ENCODE assay signal across 34 cellular contexts in the genomic region with DNA sequence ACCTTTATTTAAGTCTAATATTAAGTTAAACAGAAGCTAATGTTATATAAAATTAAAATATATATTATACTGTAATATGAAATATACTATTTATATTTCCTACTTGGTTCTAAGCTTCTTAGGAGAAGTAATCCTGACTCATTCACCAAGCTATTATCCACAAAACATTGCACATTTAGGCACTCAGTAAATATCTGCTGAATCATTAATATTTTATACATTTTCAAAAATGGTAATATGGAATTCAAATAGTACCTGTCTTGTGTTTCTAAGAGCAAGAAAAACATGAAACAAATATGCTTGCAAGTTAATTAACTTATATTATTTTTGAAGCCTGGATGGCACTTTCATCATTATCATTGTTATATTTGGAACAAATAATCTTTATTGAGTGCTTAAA.
A peak's percentile ranks its signal among the peaks of the same experiment; 100 is the strongest.
DNase-seq lines count a peak whose midpoint lies in the region; ATAC-seq, FAIRE-seq and TF ChIP-seq lines count a peak whose summit lies in the region.
"Had no signal": no experiment of that assay in that cellular context is flagged by ENCODE, and none has a peak within 500 bp of the region (broad histone marks: within the 10 kb centered on the region; RNA-seq: fewer than 3 reads in every experiment).

No MANE protein-coding gene starts in this region.

- H2BK120ac ChIP-seq in IMR-90 (ENCODE audit: low read depth, low read length): no peak overlapping the region

- no peak for TF ChIP-seq CTCF in HepG2 (CRISPR knock-in tag; IDR thresholded peaks at IDR 0.05)
- no peak for TF ChIP-seq CTCF in right lobe of liver (IDR thresholded peaks at IDR 0.05)
- TF ChIP-seq CTCF in IMR-90 (conservative IDR thresholded peaks at IDR 0.05; ENCODE audit: low read depth, low read length): no peak
- no peak for TF ChIP-seq CTCF in K562 (IDR thresholded peaks at IDR 0.05 in 2 of 3, conservative IDR thresholded peaks at IDR 0.05 in 1 of 3; ENCODE audit: insufficient read depth in 2 of 3, low read depth in 1 of 3, low read length in 3 of 3)
- TF ChIP-seq CTCF in D721Med (IDR thresholded peaks at IDR 0.05; ENCODE audit: insufficient read depth, missing control alignments): no peak

- no peak overlapping the region for H2AFZ ChIP-seq in HepG2 (ENCODE audit: low read length)
- no peak overlapping the region for H2AFZ ChIP-seq in IMR-90 (replicated peaks; ENCODE audit: low read length, poor library complexity)
- no peak overlapping the region for H2AFZ ChIP-seq in K562 (ENCODE audit: low read depth, low read length)

- no peak overlapping the region for H3K4ac ChIP-seq in IMR-90 (ENCODE audit: low read depth, low read length)

- H3K9ac ChIP-seq in HepG2 (ENCODE audit: insufficient read depth, low read depth, low read length) (no peak overlapping the region), IMR-90 (ENCODE audit: low read depth, low read length) (no peak overlapping the region), K562 (ENCODE audit: insufficient read depth in 1 of 2, low read depth in 2 of 2, low read length in 2 of 2) (no peak overlapping the region)
- H3K9ac ChIP-seq: BLaER1; BLaER1 treated with 17β-estradiol and CSF1 and Interleukin-3, amounts not matched to agents 10 nM and 100 nM had no signal

- no peaks in the 10 kb centered on the region for H3K27me3 ChIP-seq in HepG2 (ENCODE audit: control insufficient read depth in 1 of 2, insufficient read depth in 2 of 2, low read length in 2 of 2)
- no peaks in the 10 kb centered on the region for H3K27me3 ChIP-seq in right lobe of liver
- H3K27me3 ChIP-seq in IMR-90 (ENCODE audit: control insufficient read depth, insufficient read depth, low read length): no peaks in the 10 kb centered on the region
- H3K27me3 ChIP-seq in K562 (ENCODE audit: control insufficient read depth in 2 of 2, insufficient read depth in 2 of 2, low read length in 2 of 2): no peaks in the 10 kb centered on the region
- H3K27me3 ChIP-seq in aorta (ENCODE audit: control insufficient read depth in 1 of 2, insufficient read depth in 2 of 2, low read length in 1 of 2): no peaks in the 10 kb centered on the region
- H3K27me3 ChIP-seq: BE2C; BLaER1; BLaER1 treated with 17β-estradiol and CSF1 and Interleukin-3, amounts not matched to agents 10 nM and 100 nM had no signal

- DNase-seq in HepG2 (ENCODE audit: low spot score) (no peak), right lobe of liver (no peak), IMR-90 (no peak), K562 (ENCODE audit: extremely low read depth in 1 of 4, low spot score in 3 of 4) (no peak), globus pallidus (ENCODE audit: low spot score) (no peak), D721Med (ENCODE audit: insufficient read length, low spot score) (no peak), aorta (no peak)
- DNase-seq: 8988T; ACHN; AML-193; BE2C; C1 segment of cervical spinal cord; Caco-2; Calu3; CD4-positive, alpha-beta memory T cell; CD4-positive, alpha-beta T cell; CD4-positive, CD25-positive, alpha-beta regulatory T cell; CD8-positive, alpha-beta memory T cell; CD8-positive, alpha-beta T cell; COR-L47; DMS 273 treated with DMSO at 0.1 percent for 48 hours; DMS153; DMS53; DMS79; DMS79 treated with DMSO at 0.1 percent for 48 hours; DND-41; EL had no signal

- TF ChIP-seq POLR2A in HepG2 (IDR thresholded peaks at IDR 0.05; ENCODE audit: insufficient read depth in 1 of 2, low read depth in 2 of 2, low read length in 2 of 2) (no peak), right lobe of liver (IDR thresholded peaks at IDR 0.05) (no peak), IMR-90 (IDR thresholded peaks at IDR 0.05; ENCODE audit: low read depth, low read length) (no peak), K562 (conservative IDR thresholded peaks at IDR 0.05) (no peak)

- H3K14ac ChIP-seq in IMR-90 (replicated peaks; ENCODE audit: low read depth, low read length): no peak overlapping the region

- H3K79me2 ChIP-seq in HepG2 (ENCODE audit: insufficient read depth, low read length) (no peaks in the 10 kb centered on the region), K562 (ENCODE audit: control insufficient read depth, insufficient read depth, low read length) (no peaks in the 10 kb centered on the region)

- no peak overlapping the region for H2BK20ac ChIP-seq in IMR-90 (ENCODE audit: low read depth, low read length)

- H3K4me3 ChIP-seq in HepG2 (replicated peaks in 1 of 3; ENCODE audit: insufficient read depth in 1 of 3, low read depth in 2 of 3, low read length in 3 of 3) (no peak overlapping the region), right lobe of liver (no peak overlapping the region), IMR-90 (ENCODE audit: insufficient read depth, low read depth, low read length) (no peak overlapping the region), K562 (no peak overlapping the region), aorta (ENCODE audit: low read length in 2 of 2) (no peak overlapping the region)
- H3K4me3 ChIP-seq: A549; BLaER1; BLaER1 treated with 17β-estradiol and CSF1 and Interleukin-3, amounts not matched to agents 10 nM and 100 nM had no signal

- no peak overlapping the region for H3K23ac ChIP-seq in IMR-90 (ENCODE audit: low read depth, low read length)

- H3K27ac ChIP-seq in HepG2 (ENCODE audit: extremely low read length, insufficient read depth, low read length) (no peak overlapping the region), right lobe of liver (no peak overlapping the region), IMR-90 (ENCODE audit: insufficient read depth, low read length) (no peak overlapping the region), K562 (ENCODE audit: extremely low read depth, low read depth, low read length) (no peak overlapping the region), aorta (ENCODE audit: low read depth in 1 of 2, low read length in 2 of 2) (no peak overlapping the region)
- H3K27ac ChIP-seq: 22Rv1; A549; BLaER1; BLaER1 treated with 17β-estradiol and CSF1 and Interleukin-3, amounts not matched to agents 10 nM and 100 nM; C4-2B had no signal

- POLR2A ChIA-PET in HepG2 (lab: Yijun Ruan, JAX) (no interaction called here), IMR-90 (lab: Charles Lee; ENCODE audit: unreplicated experiment) (no interaction called here), K562 (lab: Yijun Ruan, JAX) (no interaction called here)

- no peak overlapping the region for H2AK5ac ChIP-seq in IMR-90 (ENCODE audit: low read depth, low read length)

- no peak overlapping the region for H4K5ac ChIP-seq in IMR-90 (ENCODE audit: low read depth, low read length)

- FAIRE-seq in HepG2 (lab: Jason Lieb, UNC): no peak
- FAIRE-seq in K562 (lab: Jason Lieb, UNC): no peak
- FAIRE-seq in endometrium (lab: Jason Lieb, UNC): peak; percentile 8
- FAIRE-seq in D721Med (lab: Jason Lieb, UNC): no peak
- FAIRE-seq: A204.1, A549 had no signal

- no peak overlapping the region for H2BK5ac ChIP-seq in IMR-90 (ENCODE audit: low read depth, low read length, poor library complexity, severe bottlenecking)

- no peak overlapping the region for H4K91ac ChIP-seq in IMR-90 (ENCODE audit: insufficient read depth, low read depth, low read length)

- BruUV-seq in HepG2 (replicated peaks; lab: Mats Ljungman, UMichigan) (no TSS peak), IMR-90 (replicated peaks; lab: Mats Ljungman, UMichigan) (no TSS peak), K562 (replicated peaks; lab: Mats Ljungman, UMichigan) (no TSS peak)

- TF ChIP-seq RAD21 in HepG2 (CRISPR knock-in tag; IDR thresholded peaks at IDR 0.05) (no peak), IMR-90 (IDR thresholded peaks at IDR 0.05; ENCODE audit: low read length) (no peak), K562 (CRISPR knock-in tag; conservative IDR thresholded peaks at IDR 0.05 in 1 of 2, IDR thresholded peaks at IDR 0.05 in 1 of 2) (no peak)

- intact Hi-C loops in HepG2 (cut with micrococcal nuclease; ENCODE audit: unreplicated experiment): no loop called here
- intact Hi-C loops in right lobe of liver (cut with DNase I): no loop called here
- intact Hi-C loops in IMR-90 (cut with micrococcal nuclease): no loop called here
- intact Hi-C loops in K562 (cut with micrococcal nuclease): no loop called here
- intact Hi-C loops in aorta (cut with DNase I): no loop called here

- in situ Hi-C loops in HepG2 (cut with HindIII; ENCODE audit: extremely low pct_ligation_motif_present, low pct_unique_long_range_greater_than_20kb) (no loop called here), IMR-90 (cut with MboI; ENCODE audit: low sequenced_read_pairs) (no loop called here), K562 (cut with MboI) (no loop called here)

- TF ChIP-seq EP300 in HepG2 (IDR thresholded peaks at IDR 0.05; ENCODE audit: low read depth in 2 of 2, low read length in 2 of 2): no peak
- TF ChIP-seq EP300 in HepG2 (CRISPR knock-in tag; IDR thresholded peaks at IDR 0.05; ENCODE audit: borderline replicate concordance): no peak
- no peak for TF ChIP-seq EP300 in K562 (IDR thresholded peaks at IDR 0.05; ENCODE audit: low read length)

- no peak overlapping the region for H4K8ac ChIP-seq in IMR-90 (ENCODE audit: low read depth in 2 of 2, low read length in 2 of 2)

- CTCF ChIA-PET in HepG2 (lab: Yijun Ruan, JAX; ENCODE audit: low intra/inter-chr PET ratio, low total read pairs) (no interaction called here), IMR-90 (lab: Yijun Ruan, JAX) (no interaction called here), K562 (lab: Yijun Ruan, JAX; ENCODE audit: low intra/inter-chr PET ratio) (no interaction called here)

- H3K4me2 ChIP-seq in HepG2 (ENCODE audit: low read depth, low read length) (no peak overlapping the region), IMR-90 (ENCODE audit: low read depth, low read length) (no peak overlapping the region), K562 (ENCODE audit: insufficient read depth, low read length) (no peak overlapping the region)
- H3K4me2 ChIP-seq: A549; BLaER1; BLaER1 treated with 17β-estradiol and CSF1 and Interleukin-3, amounts not matched to agents 10 nM and 100 nM had no signal

- dilution Hi-C loops in IMR-90 (cut with HindIII; ENCODE audit: low sequenced_read_pairs, unreplicated experiment): no loop called here

- H3K4me1 ChIP-seq in HepG2 (ENCODE audit: insufficient read depth, low read length) (no peaks in the 10 kb centered on the region), right lobe of liver (no peaks in the 10 kb centered on the region), IMR-90 (ENCODE audit: control insufficient read depth, insufficient read depth, low read length) (no peaks in the 10 kb centered on the region), K562 (replicated peaks in 1 of 2; ENCODE audit: control insufficient read depth in 2 of 2, insufficient read depth in 2 of 2, low read length in 2 of 2) (no peaks in the 10 kb centered on the region), aorta (ENCODE audit: control insufficient read depth in 1 of 2, insufficient read depth in 2 of 2, low read length in 2 of 2) (no peaks in the 10 kb centered on the region)
- H3K4me1 ChIP-seq: A549, BE2C, BLaER1, Caco-2 had no signal

- ATAC-seq in HepG2 (no peak), right lobe of liver (no peak), IMR-90 (ENCODE audit: low read depth) (no peak), K562 (no peak), aorta (ENCODE audit: low FRiP score) (no peak)
- ATAC-seq: A549; CD8-positive, alpha-beta T cell had no signal

- H3K9me3 ChIP-seq in HepG2 (ENCODE audit: low read length): peaks cover 98% of the 10 kb centered on the region
- no peaks in the 10 kb centered on the region for H3K9me3 ChIP-seq in right lobe of liver
- peaks cover 13% of the 10 kb centered on the region; the same call in 1 of the 2 replicates for H3K9me3 ChIP-seq in IMR-90 (ENCODE audit: control insufficient read depth, insufficient read depth, low read length)
- peaks cover 2% of the 10 kb centered on the region; the same call in 1 of the 2 replicates for H3K9me3 ChIP-seq in K562 (replicated peaks; ENCODE audit: control insufficient read depth, insufficient read depth, low read depth, low read length)
- no peaks in the 10 kb centered on the region for H3K9me3 ChIP-seq in aorta (ENCODE audit: control insufficient read depth, low read length)
- H3K9me3 ChIP-seq: BE2C; BLaER1; BLaER1 treated with 17β-estradiol and CSF1 and Interleukin-3, amounts not matched to agents 10 nM and 100 nM; Caco-2 had no signal

- no peak overlapping the region for H3K56ac ChIP-seq in IMR-90 (ENCODE audit: extremely low read depth, insufficient read depth, low read length)

- H3K18ac ChIP-seq in IMR-90 (ENCODE audit: low read depth, low read length): no peak overlapping the region

- no peak overlapping the region for H2AK9ac ChIP-seq in IMR-90 (replicated peaks; ENCODE audit: low read depth, low read length, poor library complexity)

- H2BK15ac ChIP-seq in IMR-90 (ENCODE audit: low read depth, low read length): no peak overlapping the region

- H3K9me1 ChIP-seq in IMR-90 (ENCODE audit: insufficient read depth, low read length) (no peaks in the 10 kb centered on the region), K562 (ENCODE audit: control insufficient read depth, insufficient read depth, low read length) (no peaks in the 10 kb centered on the region)

- H3K79me1 ChIP-seq in IMR-90 (ENCODE audit: low read depth in 1 of 2, low read length in 2 of 2): no peaks in the 10 kb centered on the region

- H3K36me3 ChIP-seq in HepG2 (replicated peaks in 1 of 2; ENCODE audit: control insufficient read depth in 1 of 2, insufficient read depth in 2 of 2, low read length in 2 of 2) (no peaks in the 10 kb centered on the region), right lobe of liver (no peaks in the 10 kb centered on the region), IMR-90 (ENCODE audit: control insufficient read depth, insufficient read depth, low read length) (no peaks in the 10 kb centered on the region), K562 (ENCODE audit: control insufficient read depth, insufficient read depth, low read length) (no peaks in the 10 kb centered on the region), aorta (ENCODE audit: control insufficient read depth in 1 of 2, insufficient read depth in 2 of 2, low read length in 1 of 2) (no peaks in the 10 kb centered on the region)
- H3K36me3 ChIP-seq: BE2C; BLaER1; BLaER1 treated with 17β-estradiol and CSF1 and Interleukin-3, amounts not matched to agents 10 nM and 100 nM had no signal

- H4K20me1 ChIP-seq in HepG2 (ENCODE audit: insufficient read depth, low read length) (no peaks in the 10 kb centered on the region), IMR-90 (ENCODE audit: insufficient read depth, low read length) (no peaks in the 10 kb centered on the region), K562 (replicated peaks; ENCODE audit: control insufficient read depth, insufficient read depth, low read length) (no peaks in the 10 kb centered on the region)
- H4K20me1 ChIP-seq: BLaER1; BLaER1 treated with 17β-estradiol and CSF1 and Interleukin-3, amounts not matched to agents 10 nM and 100 nM had no signal

Comparison
In these comparisons a context has a peak if more than half of its experiments do, and no peak if none do; other contexts are left out.
1. Of the 241 proteins assayed by ChIP-seq in both HepG2 and K562: peak only in HepG2: none; only in K562: none; in both: MAFF; in neither: 239; mixed calls (peak in some experiments, not most) for 1.